25 cellular contexts compared by ENCODE assay signal in genomic region chr2:27728081-27728858, GRCh38. TPM values are rescaled to one million over a fixed set of nuclear protein-coding genes. Genes with fewer than 3 reads are reported as not detected.
A peak's percentile ranks its signal among the peaks of the same experiment; 100 is the strongest.
DNase-seq lines count a peak whose midpoint lies in the region; ATAC-seq and TF ChIP-seq lines count a peak whose summit lies in the region.
"Had no signal": no experiment of that assay in that cellular context is flagged by ENCODE, and none has a peak within 500 bp of the region (broad histone marks: within the 10 kb centered on the region; RNA-seq: fewer than 3 reads in every experiment).

No MANE protein-coding gene starts in this region.

- no peak for TF ChIP-seq CTCF in activated CD8-positive, alpha-beta T cell treated with anti-CD3 and anti-CD28 coated beads for 36 hours (IDR thresholded peaks at IDR 0.05)
- TF ChIP-seq CTCF in Calu3 (IDR thresholded peaks at IDR 0.05; ENCODE audit: unreplicated experiment) (no peak), esophagus squamous epithelium (IDR thresholded peaks at IDR 0.05) (no peak), coronary artery (IDR thresholded peaks at IDR 0.05) (no peak)

- no peak for DNase-seq in activated CD8-positive, alpha-beta T cell treated with anti-CD3 and anti-CD28 coated beads for 36 hours
- no peak for DNase-seq in activated CD8-positive, alpha-beta T cell treated with anti-CD3 and anti-CD28 coated beads, Interleukin-2, amount 10 ng/mL, durations not matched to agents 7 days and 5 days
- DNase-seq in Calu3: no peak
- DNase-seq in esophagus squamous epithelium (lab: John Stamatoyannopoulos, UW): no peak
- DNase-seq in coronary artery (ENCODE audit: low spot score): no peak
- no peak for DNase-seq in activated CD8-positive, alpha-beta memory T cell treated with anti-CD3 and anti-CD28 coated beads, Interleukin-2, amount 50 U/mL, for 48 hours
- DNase-seq: activated B cell treated with CpG ODN at 0.5 μM for 24 hours; DMS 273 treated with DMSO at 0.1 percent for 48 hours; effector CD4-positive, alpha-beta T cell; HCEC 1CT; NCI-H1417 treated with DMSO at 0.1 percent for 48 hours; NCI-H2171; NCI-H526 treated with DMSO at 0.1 percent for 48 hours; ovary; sigmoid colon; SJCRH30; stimulated activated CD4-positive, alpha-beta T cell treated with anti-CD3 and anti-CD28 coated beads, Interleukin-1b, Interleukin-23, amount 100 ng/mL, for 48 hours; uterus had no signal

- no peak overlapping the region for H3K9ac ChIP-seq in skeletal muscle tissue (ENCODE audit: low read depth in 1 of 3, low read length in 3 of 3)

- H3K27me3 Mint-ChIP-seq in activated CD8-positive, alpha-beta T cell treated with anti-CD3 and anti-CD28 coated beads for 36 hours: no peaks in the 10 kb centered on the region
- no peaks in the 10 kb centered on the region for H3K27me3 Mint-ChIP-seq in activated CD8-positive, alpha-beta T cell treated with anti-CD3 and anti-CD28 coated beads, Interleukin-2, amount 10 ng/mL, durations not matched to agents 7 days and 5 days (ENCODE audit: low read depth)
- H3K27me3 Mint-ChIP-seq in Calu3 (ENCODE audit: unreplicated experiment): no peaks in the 10 kb centered on the region
- H3K27me3 Mint-ChIP-seq: activated B cell treated with CpG ODN at 0.5 μM for 24 hours; stimulated activated naive CD8-positive, alpha-beta T cell treated with anti-CD3 and anti-CD28 coated beads, Interleukin-15, Interleukin-2, amounts not matched to agents 100 ng/mL and 50 ng/mL, for 24 hours had no signal

- H3K9me3 Mint-ChIP-seq in activated CD8-positive, alpha-beta T cell treated with anti-CD3 and anti-CD28 coated beads for 36 hours: no peaks in the 10 kb centered on the region
- no peaks in the 10 kb centered on the region for H3K9me3 Mint-ChIP-seq in activated CD8-positive, alpha-beta T cell treated with anti-CD3 and anti-CD28 coated beads, Interleukin-2, amount 10 ng/mL, durations not matched to agents 7 days and 5 days (ENCODE audit: insufficient read depth)
- H3K9me3 Mint-ChIP-seq in Calu3 (ENCODE audit: low read depth, unreplicated experiment): no peaks in the 10 kb centered on the region
- H3K9me3 Mint-ChIP-seq: activated B cell treated with CpG ODN at 0.5 μM for 24 hours; activated T-helper 2 cell treated with anti-CD3 and anti-CD28 coated beads, Interferon-gamma antibody, Interleukin-2, Interleukin-4, amounts not matched to agents 10 μg/mL and 5 μg/mL and 100 μg/mL, durations not matched to agents 14 hours and 24 hours and 36 hours had no signal

- POLR2A ChIA-PET in activated CD8-positive, alpha-beta T cell treated with anti-CD3 and anti-CD28 coated beads for 36 hours (lab: Charles Lee): interaction anchor here (0.6 to 1.0 kb wide), 2 partner anchors 22 to 65 kb away, joined by 3 read pairs; partner anchors contain the start of genes SLC4A1AP and SUPT7L
- POLR2A ChIA-PET in activated CD8-positive, alpha-beta T cell treated with anti-CD3 and anti-CD28 coated beads, Interleukin-2, amount 10 ng/mL, durations not matched to agents 7 days and 5 days (lab: Charles Lee): no interaction called here

- H3K9me3 ChIP-seq in esophagus squamous epithelium (no peaks in the 10 kb centered on the region), skeletal muscle tissue (ENCODE audit: control insufficient read depth in 3 of 3, low read length in 3 of 3) (no peaks in the 10 kb centered on the region)
- H3K9me3 ChIP-seq: esophagus muscularis mucosa, ovary, sigmoid colon, SJCRH30, uterus had no signal

- H3K27ac ChIP-seq in esophagus squamous epithelium (peak overlapping the region in 3 of 4 donors; percentile 28 to 44 (median 40)), skeletal muscle tissue (ENCODE audit: low read depth, low read length) (peak overlapping the region; percentile 0), coronary artery (peak overlapping the region in 1 of 2 donors; percentile 3)
- H3K27ac ChIP-seq: C4-2B, cardiac muscle cell, ovary, SJCRH30, uterus had no signal

- peak; percentile 30 for ATAC-seq in activated CD8-positive, alpha-beta T cell treated with anti-CD3 and anti-CD28 coated beads for 36 hours
- no peak for ATAC-seq in activated CD8-positive, alpha-beta T cell treated with anti-CD3 and anti-CD28 coated beads, Interleukin-2, amount 10 ng/mL, durations not matched to agents 7 days and 5 days
- ATAC-seq in GM18505 (IDR thresholded peaks at IDR 0.05; ENCODE audit: unreplicated experiment): no peak

- intact Hi-C loops in activated CD8-positive, alpha-beta T cell treated with anti-CD3 and anti-CD28 coated beads for 36 hours (cut with micrococcal nuclease): no loop called here
- intact Hi-C loops in Calu3 (cut with micrococcal nuclease; ENCODE audit: unreplicated experiment): no loop called here
- intact Hi-C loops in esophagus squamous epithelium (cut with DNase I): no loop called here

- BruUV-seq in Calu3 (replicated peaks; lab: Mats Ljungman, UMichigan): no TSS peak

- no peaks in the 10 kb centered on the region for H3K27me3 ChIP-seq in esophagus squamous epithelium
- H3K27me3 ChIP-seq in skeletal muscle tissue (ENCODE audit: control insufficient read depth in 3 of 3, insufficient read depth in 3 of 3, low read length in 3 of 3): no peaks in the 10 kb centered on the region
- H3K27me3 ChIP-seq: cardiac muscle cell, esophagus muscularis mucosa, sigmoid colon, SJCRH30, uterus had no signal

- 76 to 87% methylated on average over 3 to 5 of the region's 5 CpGs for WGBS in esophagus squamous epithelium, 2 donors

- H3K4me3 ChIP-seq in esophagus squamous epithelium (no peak overlapping the region), skeletal muscle tissue (ENCODE audit: low read length in 3 of 3) (no peak overlapping the region), coronary artery (no peak overlapping the region)
- H3K4me3 ChIP-seq: cardiac muscle cell, esophagus muscularis mucosa, ovary, sigmoid colon, SJCRH30, uterus had no signal

- H3K36me3 ChIP-seq in esophagus squamous epithelium: no peaks in the 10 kb centered on the region
- H3K36me3 ChIP-seq in skeletal muscle tissue (ENCODE audit: control insufficient read depth in 3 of 3, insufficient read depth in 3 of 3, low read length in 3 of 3): no peaks in the 10 kb centered on the region
- H3K36me3 ChIP-seq: cardiac muscle cell, esophagus muscularis mucosa, ovary, sigmoid colon, SJCRH30, uterus had no signal

- no peak overlapping the region for H3K27ac Mint-ChIP-seq in activated CD8-positive, alpha-beta T cell treated with anti-CD3 and anti-CD28 coated beads for 36 hours
- no peak overlapping the region for H3K27ac Mint-ChIP-seq in activated CD8-positive, alpha-beta T cell treated with anti-CD3 and anti-CD28 coated beads, Interleukin-2, amount 10 ng/mL, durations not matched to agents 7 days and 5 days
- H3K27ac Mint-ChIP-seq in Calu3 (ENCODE audit: unreplicated experiment): peak overlapping the region; percentile 83
- H3K27ac Mint-ChIP-seq: activated B cell treated with CpG ODN at 0.5 μM for 24 hours; stimulated activated naive CD8-positive, alpha-beta T cell treated with anti-CD3 and anti-CD28 coated beads, Interleukin-15, Interleukin-2, amounts not matched to agents 100 ng/mL and 50 ng/mL, for 24 hours had no signal

- H3K4me1 ChIP-seq in esophagus squamous epithelium (peaks cover 6 to 64% (median 35%) of the 10 kb centered on the region in 3 donors), skeletal muscle tissue (ENCODE audit: control insufficient read depth in 3 of 3, insufficient read depth in 3 of 3, low read length in 3 of 3) (peaks cover 21 to 35% (median 31%) of the 10 kb centered on the region in 3 donors)

- H3K4me1 Mint-ChIP-seq in activated CD8-positive, alpha-beta T cell treated with anti-CD3 and anti-CD28 coated beads for 36 hours (ENCODE audit: low read depth): peaks cover 4% of the 10 kb centered on the region
- peaks cover 12% of the 10 kb centered on the region for H3K4me1 Mint-ChIP-seq in activated CD8-positive, alpha-beta T cell treated with anti-CD3 and anti-CD28 coated beads, Interleukin-2, amount 10 ng/mL, durations not matched to agents 7 days and 5 days (ENCODE audit: low read depth)
- peaks cover 49% of the 10 kb centered on the region for H3K4me1 Mint-ChIP-seq in Calu3 (ENCODE audit: low read depth, unreplicated experiment)

- TF ChIP-seq POLR2A in esophagus squamous epithelium (IDR thresholded peaks at IDR 0.05) (no peak), GM18505 (IDR thresholded peaks at IDR 0.05; ENCODE audit: borderline replicate concordance, extremely low read depth, insufficient read depth, insufficient read length) (no peak)

- H3K4me3 Mint-ChIP-seq in activated CD8-positive, alpha-beta T cell treated with anti-CD3 and anti-CD28 coated beads for 36 hours: no peak overlapping the region
- no peak overlapping the region for H3K4me3 Mint-ChIP-seq in activated CD8-positive, alpha-beta T cell treated with anti-CD3 and anti-CD28 coated beads, Interleukin-2, amount 10 ng/mL, durations not matched to agents 7 days and 5 days
- H3K4me3 Mint-ChIP-seq in Calu3 (ENCODE audit: low read depth, unreplicated experiment): no peak overlapping the region
- H3K4me3 Mint-ChIP-seq: activated B cell treated with CpG ODN at 0.5 μM for 24 hours; stimulated activated naive CD8-positive, alpha-beta T cell treated with anti-CD3 and anti-CD28 coated beads, Interleukin-15, Interleukin-2, amounts not matched to agents 100 ng/mL and 50 ng/mL, for 24 hours had no signal

- CTCF ChIA-PET in activated CD8-positive, alpha-beta T cell treated with anti-CD3 and anti-CD28 coated beads for 36 hours (lab: Charles Lee): interaction anchor here (1.5 to 1.8 kb wide), 2 partner anchors 21 to 25 kb away, joined by 4 read pairs; no protein-coding TSS in a partner anchor
- CTCF ChIA-PET in activated CD8-positive, alpha-beta T cell treated with anti-CD3 and anti-CD28 coated beads, Interleukin-2, amount 10 ng/mL, durations not matched to agents 7 days and 5 days (lab: Charles Lee): no interaction called here
- CTCF ChIA-PET in Calu3 (lab: Charles Lee): interaction anchor here (1.0 kb wide), 1 partner anchor 25 kb away, joined by 3 read pairs; no protein-coding TSS in a partner anchor

- no peaks in the 10 kb centered on the region for H3K36me3 Mint-ChIP-seq in activated CD8-positive, alpha-beta T cell treated with anti-CD3 and anti-CD28 coated beads for 36 hours (ENCODE audit: low read depth)
- no peaks in the 10 kb centered on the region for H3K36me3 Mint-ChIP-seq in activated CD8-positive, alpha-beta T cell treated with anti-CD3 and anti-CD28 coated beads, Interleukin-2, amount 10 ng/mL, durations not matched to agents 7 days and 5 days (ENCODE audit: low read depth)
- H3K36me3 Mint-ChIP-seq in Calu3 (ENCODE audit: insufficient read depth, unreplicated experiment): no peaks in the 10 kb centered on the region

RNA-seq across cellular contexts. Expression of gene MRPL33, which starts 43.2 kb away (rescaled TPM):
- 10 to 100 TPM; 54.6 to 59.2 TPM for total RNA-seq in activated CD8-positive, alpha-beta T cell treated with anti-CD3 and anti-CD28 coated beads for 36 hours
- 10 to 100 TPM; 47.9 to 57.8 TPM for total RNA-seq in activated CD8-positive, alpha-beta T cell treated with anti-CD3 and anti-CD28 coated beads, Interleukin-2, amount 10 ng/mL, durations not matched to agents 7 days and 5 days
- total RNA-seq in Calu3 (2022) (75.8 and 82.9 TPM in 2 replicates), esophagus squamous epithelium (100 to 1,000 TPM in 1 of 4 donors, 10 to 100 TPM in 3; 50.4 to 114 (median 70.9) TPM), skeletal muscle tissue (121 TPM)
